2 cellular contexts compared by ENCODE assay signal in the genomic region with DNA sequence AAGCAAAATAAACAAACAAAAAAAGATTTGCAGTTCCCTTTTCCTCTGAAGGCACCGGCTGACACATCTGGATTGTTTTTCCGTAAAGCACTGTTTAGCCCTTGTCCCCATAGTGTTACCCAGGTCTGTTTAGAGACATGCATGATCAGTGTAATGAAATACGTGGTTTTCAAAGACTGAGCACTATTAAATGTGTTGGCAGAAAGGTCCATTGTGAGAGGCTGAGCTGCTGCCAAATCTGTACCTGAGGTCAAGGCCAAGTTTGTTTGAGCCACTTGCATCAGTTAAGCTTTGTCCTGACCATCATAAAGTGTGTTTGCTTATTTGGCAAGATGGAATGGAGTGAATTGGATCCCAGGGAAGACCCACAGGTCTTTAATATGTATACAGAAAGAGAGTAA.
TF ChIP-seq lines count a peak whose summit lies in the region.

No MANE protein-coding gene starts in this region.

TF ChIP-seq in SK-N-SH, 30 proteins besides CTCF, POLR2A, EP300 and RAD21 (continued from another document):
- TF ChIP-seq, protein P1, sequence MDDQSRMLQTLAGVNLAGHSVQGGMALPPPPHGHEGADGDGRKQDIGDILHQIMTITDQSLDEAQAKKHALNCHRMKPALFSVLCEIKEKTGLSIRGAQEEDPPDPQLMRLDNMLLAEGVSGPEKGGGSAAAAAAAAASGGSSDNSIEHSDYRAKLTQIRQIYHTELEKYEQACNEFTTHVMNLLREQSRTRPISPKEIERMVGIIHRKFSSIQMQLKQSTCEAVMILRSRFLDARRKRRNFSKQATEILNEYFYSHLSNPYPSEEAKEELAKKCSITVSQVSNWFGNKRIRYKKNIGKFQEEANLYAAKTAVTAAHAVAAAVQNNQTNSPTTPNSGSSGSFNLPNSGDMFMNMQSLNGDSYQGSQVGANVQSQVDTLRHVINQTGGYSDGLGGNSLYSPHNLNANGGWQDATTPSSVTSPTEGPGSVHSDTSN (IDR thresholded peaks at IDR 0.05) = no peak
- no peak for TF ChIP-seq POLR2AphosphoS5 (IDR thresholded peaks at IDR 0.05; ENCODE audit: low read depth, low read length)
- no peak for TF ChIP-seq JUND (IDR thresholded peaks at IDR 0.05)
- TF ChIP-seq CHD2 (IDR thresholded peaks at IDR 0.05; ENCODE audit: low read length, partially characterized antibody) = no peak
- TF ChIP-seq FOSL2 (IDR thresholded peaks at IDR 0.05; ENCODE audit: borderline replicate concordance, low read depth) = no peak
- TF ChIP-seq NFIC (IDR thresholded peaks at IDR 0.05; ENCODE audit: borderline replicate concordance) = no peak
- TF ChIP-seq, protein P2, sequence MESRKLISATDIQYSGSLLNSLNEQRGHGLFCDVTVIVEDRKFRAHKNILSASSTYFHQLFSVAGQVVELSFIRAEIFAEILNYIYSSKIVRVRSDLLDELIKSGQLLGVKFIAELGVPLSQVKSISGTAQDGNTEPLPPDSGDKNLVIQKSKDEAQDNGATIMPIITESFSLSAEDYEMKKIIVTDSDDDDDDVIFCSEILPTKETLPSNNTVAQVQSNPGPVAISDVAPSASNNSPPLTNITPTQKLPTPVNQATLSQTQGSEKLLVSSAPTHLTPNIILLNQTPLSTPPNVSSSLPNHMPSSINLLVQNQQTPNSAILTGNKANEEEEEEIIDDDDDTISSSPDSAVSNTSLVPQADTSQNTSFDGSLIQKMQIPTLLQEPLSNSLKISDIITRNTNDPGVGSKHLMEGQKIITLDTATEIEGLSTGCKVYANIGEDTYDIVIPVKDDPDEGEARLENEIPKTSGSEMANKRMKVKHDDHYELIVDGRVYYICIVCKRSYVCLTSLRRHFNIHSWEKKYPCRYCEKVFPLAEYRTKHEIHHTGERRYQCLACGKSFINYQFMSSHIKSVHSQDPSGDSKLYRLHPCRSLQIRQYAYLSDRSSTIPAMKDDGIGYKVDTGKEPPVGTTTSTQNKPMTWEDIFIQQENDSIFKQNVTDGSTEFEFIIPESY (IDR thresholded peaks at IDR 0.05; ENCODE audit: borderline replicate concordance, low read depth) = no peak
- TF ChIP-seq, protein P3, sequence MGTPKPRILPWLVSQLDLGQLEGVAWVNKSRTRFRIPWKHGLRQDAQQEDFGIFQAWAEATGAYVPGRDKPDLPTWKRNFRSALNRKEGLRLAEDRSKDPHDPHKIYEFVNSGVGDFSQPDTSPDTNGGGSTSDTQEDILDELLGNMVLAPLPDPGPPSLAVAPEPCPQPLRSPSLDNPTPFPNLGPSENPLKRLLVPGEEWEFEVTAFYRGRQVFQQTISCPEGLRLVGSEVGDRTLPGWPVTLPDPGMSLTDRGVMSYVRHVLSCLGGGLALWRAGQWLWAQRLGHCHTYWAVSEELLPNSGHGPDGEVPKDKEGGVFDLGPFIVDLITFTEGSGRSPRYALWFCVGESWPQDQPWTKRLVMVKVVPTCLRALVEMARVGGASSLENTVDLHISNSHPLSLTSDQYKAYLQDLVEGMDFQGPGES (IDR thresholded peaks at IDR 0.05; ENCODE audit: low read depth, low read length) = no peak
- TF ChIP-seq, protein P4, sequence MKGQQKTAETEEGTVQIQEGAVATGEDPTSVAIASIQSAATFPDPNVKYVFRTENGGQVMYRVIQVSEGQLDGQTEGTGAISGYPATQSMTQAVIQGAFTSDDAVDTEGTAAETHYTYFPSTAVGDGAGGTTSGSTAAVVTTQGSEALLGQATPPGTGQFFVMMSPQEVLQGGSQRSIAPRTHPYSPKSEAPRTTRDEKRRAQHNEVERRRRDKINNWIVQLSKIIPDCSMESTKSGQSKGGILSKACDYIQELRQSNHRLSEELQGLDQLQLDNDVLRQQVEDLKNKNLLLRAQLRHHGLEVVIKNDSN (IDR thresholded peaks at IDR 0.05; ENCODE audit: borderline replicate concordance, low read depth) = no peak
- no peak for TF ChIP-seq TEAD4 (IDR thresholded peaks at IDR 0.05; ENCODE audit: borderline replicate concordance, insufficient read depth)
- TF ChIP-seq, protein P5, sequence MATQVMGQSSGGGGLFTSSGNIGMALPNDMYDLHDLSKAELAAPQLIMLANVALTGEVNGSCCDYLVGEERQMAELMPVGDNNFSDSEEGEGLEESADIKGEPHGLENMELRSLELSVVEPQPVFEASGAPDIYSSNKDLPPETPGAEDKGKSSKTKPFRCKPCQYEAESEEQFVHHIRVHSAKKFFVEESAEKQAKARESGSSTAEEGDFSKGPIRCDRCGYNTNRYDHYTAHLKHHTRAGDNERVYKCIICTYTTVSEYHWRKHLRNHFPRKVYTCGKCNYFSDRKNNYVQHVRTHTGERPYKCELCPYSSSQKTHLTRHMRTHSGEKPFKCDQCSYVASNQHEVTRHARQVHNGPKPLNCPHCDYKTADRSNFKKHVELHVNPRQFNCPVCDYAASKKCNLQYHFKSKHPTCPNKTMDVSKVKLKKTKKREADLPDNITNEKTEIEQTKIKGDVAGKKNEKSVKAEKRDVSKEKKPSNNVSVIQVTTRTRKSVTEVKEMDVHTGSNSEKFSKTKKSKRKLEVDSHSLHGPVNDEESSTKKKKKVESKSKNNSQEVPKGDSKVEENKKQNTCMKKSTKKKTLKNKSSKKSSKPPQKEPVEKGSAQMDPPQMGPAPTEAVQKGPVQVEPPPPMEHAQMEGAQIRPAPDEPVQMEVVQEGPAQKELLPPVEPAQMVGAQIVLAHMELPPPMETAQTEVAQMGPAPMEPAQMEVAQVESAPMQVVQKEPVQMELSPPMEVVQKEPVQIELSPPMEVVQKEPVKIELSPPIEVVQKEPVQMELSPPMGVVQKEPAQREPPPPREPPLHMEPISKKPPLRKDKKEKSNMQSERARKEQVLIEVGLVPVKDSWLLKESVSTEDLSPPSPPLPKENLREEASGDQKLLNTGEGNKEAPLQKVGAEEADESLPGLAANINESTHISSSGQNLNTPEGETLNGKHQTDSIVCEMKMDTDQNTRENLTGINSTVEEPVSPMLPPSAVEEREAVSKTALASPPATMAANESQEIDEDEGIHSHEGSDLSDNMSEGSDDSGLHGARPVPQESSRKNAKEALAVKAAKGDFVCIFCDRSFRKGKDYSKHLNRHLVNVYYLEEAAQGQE (IDR thresholded peaks at IDR 0.05; ENCODE audit: low read depth, low read length) = no peak
- no peak for TF ChIP-seq RFX5 (IDR thresholded peaks at IDR 0.05; ENCODE audit: low read length)
- TF ChIP-seq ELF1 (IDR thresholded peaks at IDR 0.05) = no peak

TF ChIP-seq in SK-N-SH treated with all-trans-retinoic acid at 6 μM for 48 hours, 23 proteins besides CTCF, POLR2A, EP300 and RAD21 (continued from another document):
- TF ChIP-seq, protein P6, sequence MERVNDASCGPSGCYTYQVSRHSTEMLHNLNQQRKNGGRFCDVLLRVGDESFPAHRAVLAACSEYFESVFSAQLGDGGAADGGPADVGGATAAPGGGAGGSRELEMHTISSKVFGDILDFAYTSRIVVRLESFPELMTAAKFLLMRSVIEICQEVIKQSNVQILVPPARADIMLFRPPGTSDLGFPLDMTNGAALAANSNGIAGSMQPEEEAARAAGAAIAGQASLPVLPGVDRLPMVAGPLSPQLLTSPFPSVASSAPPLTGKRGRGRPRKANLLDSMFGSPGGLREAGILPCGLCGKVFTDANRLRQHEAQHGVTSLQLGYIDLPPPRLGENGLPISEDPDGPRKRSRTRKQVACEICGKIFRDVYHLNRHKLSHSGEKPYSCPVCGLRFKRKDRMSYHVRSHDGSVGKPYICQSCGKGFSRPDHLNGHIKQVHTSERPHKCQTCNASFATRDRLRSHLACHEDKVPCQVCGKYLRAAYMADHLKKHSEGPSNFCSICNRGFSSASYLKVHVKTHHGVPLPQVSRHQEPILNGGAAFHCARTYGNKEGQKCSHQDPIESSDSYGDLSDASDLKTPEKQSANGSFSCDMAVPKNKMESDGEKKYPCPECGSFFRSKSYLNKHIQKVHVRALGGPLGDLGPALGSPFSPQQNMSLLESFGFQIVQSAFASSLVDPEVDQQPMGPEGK (CRISPR knock-in tag; IDR thresholded peaks at IDR 0.05; ENCODE audit: borderline replicate concordance) = no peak
